Comparison of ENCODE assay signal across 1 cellular context in the genomic region with DNA sequence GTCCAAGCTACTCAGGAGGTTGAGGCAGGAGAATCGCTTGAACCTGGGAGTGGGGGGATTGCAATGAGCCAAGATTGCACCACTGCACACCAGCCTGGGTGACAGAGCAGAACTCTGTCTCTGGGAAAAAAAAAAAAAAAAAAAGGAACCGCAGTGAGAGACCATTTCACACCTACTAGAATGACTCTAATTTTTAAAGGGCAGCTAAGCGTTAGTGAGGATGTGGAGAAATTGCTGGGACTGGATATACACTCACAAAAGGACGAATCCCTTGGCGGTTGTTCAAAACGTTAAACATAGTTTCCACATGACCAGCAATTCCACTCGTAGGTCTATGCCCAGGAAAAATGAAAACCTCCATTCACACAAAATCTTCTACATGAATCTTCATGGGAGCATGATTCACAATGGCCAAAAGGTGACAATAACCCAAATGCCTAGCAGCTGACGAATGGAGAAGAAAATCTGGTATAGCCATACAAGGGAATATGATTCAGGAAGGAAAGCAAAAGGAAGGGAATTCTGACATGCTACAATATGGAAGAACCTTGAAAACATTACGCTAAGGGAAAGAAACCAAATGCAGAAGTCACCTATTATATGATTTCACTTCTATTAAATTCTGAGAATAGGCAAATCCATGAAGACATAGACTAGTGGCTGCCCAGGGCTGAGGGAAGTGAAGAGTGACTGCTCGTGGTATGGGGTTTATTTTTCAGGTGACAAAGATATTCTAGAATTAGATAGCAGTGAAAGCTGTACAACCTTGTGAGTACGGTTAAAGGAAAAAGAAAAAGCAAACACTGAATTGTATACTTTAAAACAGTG.
TF ChIP-seq lines count a peak whose summit lies in the region.

No MANE protein-coding gene starts in this region.

TF ChIP-seq in HepG2, 621 proteins besides CTCF, POLR2A, EP300 and RAD21:
- TF ChIP-seq, protein P1, sequence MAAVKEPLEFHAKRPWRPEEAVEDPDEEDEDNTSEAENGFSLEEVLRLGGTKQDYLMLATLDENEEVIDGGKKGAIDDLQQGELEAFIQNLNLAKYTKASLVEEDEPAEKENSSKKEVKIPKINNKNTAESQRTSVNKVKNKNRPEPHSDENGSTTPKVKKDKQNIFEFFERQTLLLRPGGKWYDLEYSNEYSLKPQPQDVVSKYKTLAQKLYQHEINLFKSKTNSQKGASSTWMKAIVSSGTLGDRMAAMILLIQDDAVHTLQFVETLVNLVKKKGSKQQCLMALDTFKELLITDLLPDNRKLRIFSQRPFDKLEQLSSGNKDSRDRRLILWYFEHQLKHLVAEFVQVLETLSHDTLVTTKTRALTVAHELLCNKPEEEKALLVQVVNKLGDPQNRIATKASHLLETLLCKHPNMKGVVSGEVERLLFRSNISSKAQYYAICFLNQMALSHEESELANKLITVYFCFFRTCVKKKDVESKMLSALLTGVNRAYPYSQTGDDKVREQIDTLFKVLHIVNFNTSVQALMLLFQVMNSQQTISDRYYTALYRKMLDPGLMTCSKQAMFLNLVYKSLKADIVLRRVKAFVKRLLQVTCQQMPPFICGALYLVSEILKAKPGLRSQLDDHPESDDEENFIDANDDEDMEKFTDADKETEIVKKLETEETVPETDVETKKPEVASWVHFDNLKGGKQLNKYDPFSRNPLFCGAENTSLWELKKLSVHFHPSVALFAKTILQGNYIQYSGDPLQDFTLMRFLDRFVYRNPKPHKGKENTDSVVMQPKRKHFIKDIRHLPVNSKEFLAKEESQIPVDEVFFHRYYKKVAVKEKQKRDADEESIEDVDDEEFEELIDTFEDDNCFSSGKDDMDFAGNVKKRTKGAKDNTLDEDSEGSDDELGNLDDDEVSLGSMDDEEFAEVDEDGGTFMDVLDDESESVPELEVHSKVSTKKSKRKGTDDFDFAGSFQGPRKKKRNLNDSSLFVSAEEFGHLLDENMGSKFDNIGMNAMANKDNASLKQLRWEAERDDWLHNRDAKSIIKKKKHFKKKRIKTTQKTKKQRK (IDR thresholded peaks at IDR 0.05; ENCODE audit: low read length), result no peak
- no peak for TF ChIP-seq PCBP1 (IDR thresholded peaks at IDR 0.05; ENCODE audit: borderline replicate concordance, low read depth, low read length)
- TF ChIP-seq, protein P2, sequence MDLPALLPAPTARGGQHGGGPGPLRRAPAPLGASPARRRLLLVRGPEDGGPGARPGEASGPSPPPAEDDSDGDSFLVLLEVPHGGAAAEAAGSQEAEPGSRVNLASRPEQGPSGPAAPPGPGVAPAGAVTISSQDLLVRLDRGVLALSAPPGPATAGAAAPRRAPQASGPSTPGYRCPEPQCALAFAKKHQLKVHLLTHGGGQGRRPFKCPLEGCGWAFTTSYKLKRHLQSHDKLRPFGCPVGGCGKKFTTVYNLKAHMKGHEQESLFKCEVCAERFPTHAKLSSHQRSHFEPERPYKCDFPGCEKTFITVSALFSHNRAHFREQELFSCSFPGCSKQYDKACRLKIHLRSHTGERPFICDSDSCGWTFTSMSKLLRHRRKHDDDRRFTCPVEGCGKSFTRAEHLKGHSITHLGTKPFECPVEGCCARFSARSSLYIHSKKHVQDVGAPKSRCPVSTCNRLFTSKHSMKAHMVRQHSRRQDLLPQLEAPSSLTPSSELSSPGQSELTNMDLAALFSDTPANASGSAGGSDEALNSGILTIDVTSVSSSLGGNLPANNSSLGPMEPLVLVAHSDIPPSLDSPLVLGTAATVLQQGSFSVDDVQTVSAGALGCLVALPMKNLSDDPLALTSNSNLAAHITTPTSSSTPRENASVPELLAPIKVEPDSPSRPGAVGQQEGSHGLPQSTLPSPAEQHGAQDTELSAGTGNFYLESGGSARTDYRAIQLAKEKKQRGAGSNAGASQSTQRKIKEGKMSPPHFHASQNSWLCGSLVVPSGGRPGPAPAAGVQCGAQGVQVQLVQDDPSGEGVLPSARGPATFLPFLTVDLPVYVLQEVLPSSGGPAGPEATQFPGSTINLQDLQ (CRISPR knock-in tag; IDR thresholded peaks at IDR 0.05), result no peak
- TF ChIP-seq, protein P3, sequence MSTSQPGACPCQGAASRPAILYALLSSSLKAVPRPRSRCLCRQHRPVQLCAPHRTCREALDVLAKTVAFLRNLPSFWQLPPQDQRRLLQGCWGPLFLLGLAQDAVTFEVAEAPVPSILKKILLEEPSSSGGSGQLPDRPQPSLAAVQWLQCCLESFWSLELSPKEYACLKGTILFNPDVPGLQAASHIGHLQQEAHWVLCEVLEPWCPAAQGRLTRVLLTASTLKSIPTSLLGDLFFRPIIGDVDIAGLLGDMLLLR (CRISPR knock-in tag; IDR thresholded peaks at IDR 0.05), result no peak
TF ChIP-seq in HepG2: peak in this region for 0.
